In genomic region chr3:58214484-58215316, GRCh38 we compare ENCODE assay signal across 9 cellular contexts. TPM values are rescaled to one million over a fixed set of nuclear protein-coding genes. Genes with fewer than 3 reads are reported as not detected.
A peak's percentile ranks its signal among the peaks of the same experiment; 100 is the strongest.
DNase-seq lines count a peak whose midpoint lies in the region; TF ChIP-seq lines count a peak whose summit lies in the region.
"Had no signal": no experiment of that assay in that cellular context is flagged by ENCODE, and none has a peak within 500 bp of the region (broad histone marks: within the 10 kb centered on the region; RNA-seq: fewer than 3 reads in every experiment).

No MANE protein-coding gene starts in this region.

- H3K9me3 ChIP-seq in GM23248 (ENCODE audit: low read depth), result no peaks in the 10 kb centered on the region

- no peaks in the 10 kb centered on the region for H3K36me3 ChIP-seq in GM23248 (ENCODE audit: low read depth)

- H3K9ac ChIP-seq in GM23248, result no peak overlapping the region

- no peak overlapping the region for H3K4me3 Mint-ChIP-seq in MCF 10A (ENCODE audit: unreplicated experiment)

- no peaks in the 10 kb centered on the region for H3K79me2 ChIP-seq in GM23248 (ENCODE audit: insufficient read depth)

- no peaks in the 10 kb centered on the region; the same call in 1 of the 2 replicates for H3K27me3 ChIP-seq in GM23248 (replicated peaks; ENCODE audit: insufficient read depth)

- intact Hi-C loops in MCF 10A (cut with micrococcal nuclease), result no loop called here

- peaks cover 24% of the 10 kb centered on the region for H3K4me1 Mint-ChIP-seq in MCF 10A (ENCODE audit: insufficient read depth, unreplicated experiment)

- H3K9me3 Mint-ChIP-seq in MCF 10A (ENCODE audit: unreplicated experiment), result no peaks in the 10 kb centered on the region

- CTCF ChIA-PET in MCF 10A (lab: Yijun Ruan, JAX), result interaction anchor here (0.6 to 8.5 kb wide), 11 partner anchors 11 to 1139 kb away, joined by 3 to 158 read pairs (median 3); no protein-coding TSS in a partner anchor

- peak overlapping the region; percentile 55 for H3K27ac Mint-ChIP-seq in MCF 10A (ENCODE audit: low read depth, unreplicated experiment)

- no peaks in the 10 kb centered on the region for H3K4me1 ChIP-seq in GM23248 (ENCODE audit: insufficient read depth)

- in situ Hi-C loops in GM23248 (cut with MboI), result no loop called here

- DNase-seq in DMS 273 (lab: John Stamatoyannopoulos, UW; ENCODE audit: unreplicated experiment) (peak; percentile 44), DMS 273 treated with DMSO at 0.1 percent for 48 hours (lab: John Stamatoyannopoulos, UW) (no peak), GM23248 (peak; percentile 63), LNCaP clone FGC (ENCODE audit: low read depth) (peak; percentile 30), MCF 10A (ENCODE audit: unreplicated experiment) (peak; percentile 99), middle frontal gyrus (ENCODE audit: extremely low spot score, low spot score) (no peak), C1 segment of cervical spinal cord (lab: John Stamatoyannopoulos, UW) (no peak)
- DNase-seq in stimulated activated CD4-positive, alpha-beta T cell treated with anti-CD3 and anti-CD28 coated beads, TNF-alpha, amount 100 ng/mL, for 48 hours (ENCODE audit: low read depth in 3 of 3), result peak; percentile 25 to 44 (median 42)

- H3K4me3 ChIP-seq in GM23248 (no peak overlapping the region), LNCaP clone FGC (ENCODE audit: low read depth, low read length) (no peak overlapping the region)

- H3F3A ChIP-seq in GM23248 (ENCODE audit: insufficient read depth), result no peaks in the 10 kb centered on the region

- H2AFZ ChIP-seq in GM23248, result no peak overlapping the region

- H3K36me3 Mint-ChIP-seq in MCF 10A (ENCODE audit: insufficient read depth, unreplicated experiment), result no peaks in the 10 kb centered on the region

- peaks cover 9% of the 10 kb centered on the region for H3K27me3 Mint-ChIP-seq in MCF 10A (ENCODE audit: insufficient read depth, unreplicated experiment)

- H4K20me1 ChIP-seq in GM23248 (ENCODE audit: insufficient read depth), result no peaks in the 10 kb centered on the region

- no peak for TF ChIP-seq CTCF in LNCaP clone FGC (IDR thresholded peaks at IDR 0.05; ENCODE audit: control insufficient read depth, extremely low read depth, insufficient read depth)
- no peak for TF ChIP-seq CTCF in MCF 10A (IDR thresholded peaks at IDR 0.05; ENCODE audit: unreplicated experiment)

- POLR2A ChIA-PET in MCF 10A (lab: Yijun Ruan, JAX), result interaction anchor here (0.7 to 3.4 kb wide), 16 partner anchors 9 to 459 kb away, joined by 3 to 23 read pairs (median 4); partner anchors contain the start of genes HTD2, RPP14 and SLMAP

- no peak overlapping the region for H3K27ac ChIP-seq in GM23248
- H3K27ac ChIP-seq: 22Rv1 had no signal

- H3K9me2 ChIP-seq in GM23248 (ENCODE audit: insufficient read depth), result no peaks in the 10 kb centered on the region

- BruUV-seq in MCF 10A (replicated peaks; lab: Mats Ljungman, UMichigan), result no TSS peak

- no peak overlapping the region for H3K4me2 ChIP-seq in GM23248 (ENCODE audit: unreplicated experiment)

- WGBS in GM23248 (ENCODE audit: low coverage in 1 of 2, low lambda C conversion rate in 2 of 2, missing lambda C conversion rate in 2 of 2), 2 experiments, result 74 to 78% methylated on average over 7 of the region's 7 CpGs

RNA-seq across cellular contexts. Expression of gene DNASE1L3, which starts 3.9 kb away (rescaled TPM):
- not detected in 2 replicates for total RNA-seq in GM23248 (2014; rRNA removed; shearing (Covaris generic))
- not detected in 2 replicates for polyA plus RNA-seq in GM23248 (2016; fragmentation: Nextera tagmentation; extraction: Ambion mirVana)
- total RNA-seq in MCF 10A (2022), result not detected in 2 replicates

RNA-seq across cellular contexts. Expression of gene ABHD6, which starts 22.9 kb away (rescaled TPM):
- total RNA-seq in GM23248 (2014; rRNA removed; shearing (Covaris generic)), result 5.3 and 5.8 TPM in 2 replicates
- polyA plus RNA-seq in GM23248 (2016; fragmentation: Nextera tagmentation; extraction: Ambion mirVana), result 4.4 and 4.8 TPM in 2 replicates
- 3.4 and 3.9 TPM in 2 replicates for total RNA-seq in MCF 10A (2022)

Comparison
In these comparisons a context has a peak if more than half of its experiments do, and no peak if none do; other contexts are left out.
1. DNase-seq: peak in DMS 273 (single experiment), GM23248 (single experiment), LNCaP clone FGC (single experiment), MCF 10A (single experiment) and stimulated activated CD4-positive, alpha-beta T cell treated with anti-CD3 and anti-CD28 coated beads, TNF-alpha, amount 100 ng/mL, for 48 hours (3 of 3); none in DMS 273 treated with DMSO at 0.1 percent for 48 hours (single experiment), middle frontal gyrus (single experiment) and C1 segment of cervical spinal cord (0 of 14).